In the genomic region with DNA sequence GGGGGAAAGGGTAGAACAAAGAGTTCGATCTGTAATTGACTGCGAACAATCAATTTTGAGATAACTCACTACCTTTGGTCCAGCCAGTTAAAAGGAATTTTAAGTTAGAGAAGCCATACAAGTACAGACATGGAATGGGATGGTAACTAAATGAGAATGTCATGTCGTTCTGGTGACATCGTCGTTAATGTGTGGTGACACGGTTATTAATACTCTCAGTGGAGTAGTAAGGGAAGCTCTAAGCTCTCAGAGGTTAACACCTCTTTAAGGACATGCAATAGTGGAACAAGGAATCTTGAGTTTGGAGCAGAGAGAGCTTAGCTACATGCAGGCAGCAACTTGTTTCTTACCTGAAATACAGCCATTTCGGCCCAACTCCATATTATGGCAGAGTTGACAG, we compare ENCODE assay signal across 1 cellular context.
TF ChIP-seq lines count a peak whose summit lies in the region.

No MANE protein-coding gene starts in this region.

TF ChIP-seq in GM23338, 12 proteins besides CTCF, POLR2A, EP300 and RAD21 (continued from another document):
- TF ChIP-seq, protein P1, sequence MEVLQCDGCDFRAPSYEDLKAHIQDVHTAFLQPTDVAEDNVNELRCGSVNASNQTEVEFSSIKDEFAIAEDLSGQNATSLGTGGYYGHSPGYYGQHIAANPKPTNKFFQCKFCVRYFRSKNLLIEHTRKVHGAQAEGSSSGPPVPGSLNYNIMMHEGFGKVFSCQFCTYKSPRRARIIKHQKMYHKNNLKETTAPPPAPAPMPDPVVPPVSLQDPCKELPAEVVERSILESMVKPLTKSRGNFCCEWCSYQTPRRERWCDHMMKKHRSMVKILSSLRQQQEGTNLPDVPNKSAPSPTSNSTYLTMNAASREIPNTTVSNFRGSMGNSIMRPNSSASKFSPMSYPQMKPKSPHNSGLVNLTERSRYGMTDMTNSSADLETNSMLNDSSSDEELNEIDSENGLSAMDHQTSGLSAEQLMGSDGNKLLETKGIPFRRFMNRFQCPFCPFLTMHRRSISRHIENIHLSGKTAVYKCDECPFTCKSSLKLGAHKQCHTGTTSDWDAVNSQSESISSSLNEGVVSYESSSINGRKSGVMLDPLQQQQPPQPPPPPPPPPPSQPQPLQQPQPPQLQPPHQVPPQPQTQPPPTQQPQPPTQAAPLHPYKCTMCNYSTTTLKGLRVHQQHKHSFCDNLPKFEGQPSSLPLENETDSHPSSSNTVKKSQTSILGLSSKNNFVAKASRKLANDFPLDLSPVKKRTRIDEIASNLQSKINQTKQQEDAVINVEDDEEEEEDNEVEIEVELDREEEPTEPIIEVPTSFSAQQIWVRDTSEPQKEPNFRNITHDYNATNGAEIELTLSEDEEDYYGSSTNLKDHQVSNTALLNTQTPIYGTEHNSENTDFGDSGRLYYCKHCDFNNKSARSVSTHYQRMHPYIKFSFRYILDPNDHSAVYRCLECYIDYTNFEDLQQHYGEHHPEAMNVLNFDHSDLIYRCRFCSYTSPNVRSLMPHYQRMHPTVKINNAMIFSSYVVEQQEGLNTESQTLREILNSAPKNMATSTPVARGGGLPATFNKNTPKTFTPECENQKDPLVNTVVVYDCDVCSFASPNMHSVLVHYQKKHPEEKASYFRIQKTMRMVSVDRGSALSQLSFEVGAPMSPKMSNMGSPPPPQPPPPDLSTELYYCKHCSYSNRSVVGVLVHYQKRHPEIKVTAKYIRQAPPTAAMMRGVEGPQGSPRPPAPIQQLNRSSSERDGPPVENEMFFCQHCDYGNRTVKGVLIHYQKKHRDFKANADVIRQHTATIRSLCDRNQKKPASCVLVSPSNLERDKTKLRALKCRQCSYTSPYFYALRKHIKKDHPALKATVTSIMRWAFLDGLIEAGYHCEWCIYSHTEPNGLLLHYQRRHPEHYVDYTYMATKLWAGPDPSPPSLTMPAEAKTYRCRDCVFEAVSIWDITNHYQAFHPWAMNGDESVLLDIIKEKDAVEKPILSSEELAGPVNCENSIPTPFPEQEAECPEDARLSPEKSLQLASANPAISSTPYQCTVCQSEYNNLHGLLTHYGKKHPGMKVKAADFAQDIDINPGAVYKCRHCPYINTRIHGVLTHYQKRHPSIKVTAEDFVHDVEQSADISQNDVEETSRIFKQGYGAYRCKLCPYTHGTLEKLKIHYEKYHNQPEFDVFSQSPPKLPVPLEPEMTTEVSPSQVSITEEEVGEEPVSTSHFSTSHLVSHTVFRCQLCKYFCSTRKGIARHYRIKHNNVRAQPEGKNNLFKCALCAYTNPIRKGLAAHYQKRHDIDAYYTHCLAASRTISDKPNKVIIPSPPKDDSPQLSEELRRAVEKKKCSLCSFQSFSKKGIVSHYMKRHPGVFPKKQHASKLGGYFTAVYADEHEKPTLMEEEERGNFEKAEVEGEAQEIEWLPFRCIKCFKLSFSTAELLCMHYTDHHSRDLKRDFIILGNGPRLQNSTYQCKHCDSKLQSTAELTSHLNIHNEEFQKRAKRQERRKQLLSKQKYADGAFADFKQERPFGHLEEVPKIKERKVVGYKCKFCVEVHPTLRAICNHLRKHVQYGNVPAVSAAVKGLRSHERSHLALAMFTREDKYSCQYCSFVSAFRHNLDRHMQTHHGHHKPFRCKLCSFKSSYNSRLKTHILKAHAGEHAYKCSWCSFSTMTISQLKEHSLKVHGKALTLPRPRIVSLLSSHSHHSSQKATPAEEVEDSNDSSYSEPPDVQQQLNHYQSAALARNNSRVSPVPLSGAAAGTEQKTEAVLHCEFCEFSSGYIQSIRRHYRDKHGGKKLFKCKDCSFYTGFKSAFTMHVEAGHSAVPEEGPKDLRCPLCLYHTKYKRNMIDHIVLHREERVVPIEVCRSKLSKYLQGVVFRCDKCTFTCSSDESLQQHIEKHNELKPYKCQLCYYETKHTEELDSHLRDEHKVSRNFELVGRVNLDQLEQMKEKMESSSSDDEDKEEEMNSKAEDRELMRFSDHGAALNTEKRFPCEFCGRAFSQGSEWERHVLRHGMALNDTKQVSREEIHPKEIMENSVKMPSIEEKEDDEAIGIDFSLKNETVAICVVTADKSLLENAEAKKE (CRISPR knock-in tag; IDR thresholded peaks at IDR 0.05) = no peak
